Comparison of ENCODE assay signal across 1 cellular context in genomic region chr17:41666708-41667279, GRCh38.
TF ChIP-seq lines count a peak whose summit lies in the region.

No MANE protein-coding gene starts in this region.

TF ChIP-seq in endothelial cell of umbilical vein, 7 proteins besides CTCF, POLR2A, EP300 and RAD21 (continued from another document):
- TF ChIP-seq MAX (IDR thresholded peaks at IDR 0.05; ENCODE audit: insufficient read depth, insufficient read length) = no peak
- TF ChIP-seq EZH2 (IDR thresholded peaks at IDR 0.05; ENCODE audit: borderline replicate concordance, low read depth, low read length, severe bottlenecking) = no peak
- TF ChIP-seq POLR2AphosphoS5 (IDR thresholded peaks at IDR 0.05; ENCODE audit: insufficient read depth, low read depth, low read length) = no peak
TF ChIP-seq in endothelial cell of umbilical vein: peak in this region for 0.
